In the genomic region with DNA sequence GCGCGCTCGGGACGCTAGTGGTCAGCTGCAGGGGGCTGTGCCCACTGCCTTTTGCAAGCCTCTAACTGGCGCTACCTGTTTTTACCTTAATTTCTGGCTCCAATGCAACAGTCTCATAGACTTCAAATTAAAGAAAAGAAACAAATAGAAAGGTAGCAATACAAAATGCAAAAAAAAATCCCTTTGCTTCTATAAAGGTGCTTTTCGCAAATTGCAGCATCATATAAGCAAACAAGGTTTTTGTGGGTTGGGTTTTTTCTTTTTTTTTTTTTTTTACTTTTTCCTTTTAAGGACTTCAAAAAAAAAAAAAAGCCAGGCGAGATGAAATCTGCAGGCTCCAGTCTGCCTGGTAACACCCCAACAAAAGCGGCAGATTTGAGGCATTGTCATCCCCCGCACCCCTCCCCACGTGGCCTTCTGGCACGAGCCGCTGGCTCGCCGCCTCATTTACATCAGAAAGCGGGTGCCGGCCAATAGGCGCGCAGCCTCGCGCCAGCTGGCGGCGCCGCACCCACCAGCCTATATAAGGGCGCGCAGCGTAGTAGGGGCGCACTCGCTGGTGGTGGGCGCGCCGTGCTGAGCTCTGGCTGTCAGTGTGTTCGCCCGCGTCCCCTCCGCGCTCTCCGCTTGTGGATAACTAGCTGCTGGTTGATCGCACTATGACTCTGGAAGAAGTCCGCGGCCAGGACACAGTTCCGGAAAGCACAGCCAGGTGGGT, we compare ENCODE assay signal across 8 cellular contexts. TPM values are rescaled to one million over a fixed set of nuclear protein-coding genes. Genes with fewer than 3 reads are reported as not detected.
DNase-seq lines count a peak whose midpoint lies in the region; ATAC-seq and TF ChIP-seq lines count a peak whose summit lies in the region.

A gene with protein sequence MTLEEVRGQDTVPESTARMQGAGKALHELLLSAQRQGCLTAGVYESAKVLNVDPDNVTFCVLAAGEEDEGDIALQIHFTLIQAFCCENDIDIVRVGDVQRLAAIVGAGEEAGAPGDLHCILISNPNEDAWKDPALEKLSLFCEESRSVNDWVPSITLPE (plus strand): TSS at position 550 of the 718 bp plus-strand sequence. CDS start 110 bp downstream, at position 660.

- peak within 1 kb of the TSS; percentile 66 to 99 (median 96) for H3K27ac ChIP-seq in adrenal gland
- peak within 1 kb of the TSS; percentile 93 for H3K27ac ChIP-seq in left ventricle myocardium inferior (replicated peaks)

- peaks cover 0 to 10% of the 10 kb centered on the region in 2 donors for H3K36me3 ChIP-seq in adrenal gland (replicated peaks in 1 of 2)
- H3K36me3 ChIP-seq in left ventricle myocardium inferior = peaks cover 7% of the 10 kb centered on the region

- H3K4me1 Mint-ChIP-seq in type B pancreatic cell (ENCODE audit: unreplicated experiment) = peaks cover 20% of the 10 kb centered on the region

- H3K27me3 ChIP-seq in adrenal gland (no peaks in the 10 kb centered on the region), left ventricle myocardium inferior (ENCODE audit: low read depth) (no peaks in the 10 kb centered on the region)

- peak within 1 kb of the TSS; percentile 81 for H3K27ac Mint-ChIP-seq in type B pancreatic cell

- intact Hi-C loops in adrenal gland (cut with DNase I) = loop anchor here (5.0 to 10.0 kb wide), 3 partner anchors 200 to 390 kb away; no protein-coding TSS in a partner anchor
- intact Hi-C loops in left ventricle myocardium inferior (cut with micrococcal nuclease) = loop anchor here (10.0 kb wide), 2 partner anchors 60 to 320 kb away; no protein-coding TSS in a partner anchor
- intact Hi-C loops in posterior vena cava (cut with DNase I) = loop anchor here in 1 of 2 donors (10.0 kb wide), 2 partner anchors 270 to 320 kb away; no protein-coding TSS in a partner anchor

- no peak for TF ChIP-seq CTCF in NB4 (IDR thresholded peaks at IDR 0.05; ENCODE audit: low read depth, low read length)
- TF ChIP-seq CTCF in adrenal gland (IDR thresholded peaks at IDR 0.05) = peak in 4 of 6 experiments; percentile 13 to 42 (median 23)
- TF ChIP-seq CTCF in left ventricle myocardium inferior (IDR thresholded peaks at IDR 0.05; ENCODE audit: borderline replicate concordance) = peak; percentile 28
- peak; percentile 34 for TF ChIP-seq CTCF in type B pancreatic cell (conservative IDR thresholded peaks at IDR 0.05)

- peaks cover 17% of the 10 kb centered on the region for H3K27me3 Mint-ChIP-seq in type B pancreatic cell

- DNase-seq in CD1c-positive myeloid dendritic cell (ENCODE audit: extremely low spot score) = peak; percentile 98
- DNase-seq in NB4 (ENCODE audit: low read depth) = peak; percentile 83
- DNase-seq in T-helper 1 cell = peak; percentile 75 to 96 (median 85)
- DNase-seq in adrenal gland = peak; percentile 97 to 99 (median 98)
- peak; percentile 91 for DNase-seq in left ventricle myocardium inferior
- peak; percentile 97 for DNase-seq in posterior vena cava (ENCODE audit: low spot score)
- DNase-seq in type B pancreatic cell (ENCODE audit: extremely low spot score, unreplicated experiment) = peak; percentile 85

- WGBS in adrenal gland, 4 donors = 0 to 1% (median 1%) methylated on average over 17 to 41 of the region's 41 CpGs

- H3K4me3 Mint-ChIP-seq in type B pancreatic cell = peak within 1 kb of the TSS; percentile 94

- H3K4me3 ChIP-seq in NB4 (ENCODE audit: low read depth, low read length) (peak within 1 kb of the TSS; percentile 43), adrenal gland (peak within 1 kb of the TSS; percentile 64 to 95 (median 80)), left ventricle myocardium inferior (peak within 1 kb of the TSS; percentile 76)

- TF ChIP-seq POLR2A in NB4 (IDR thresholded peaks at IDR 0.05; ENCODE audit: extremely low read depth, insufficient read length) (no peak), adrenal gland (IDR thresholded peaks at IDR 0.05) (peak; percentile 100)

- H3K9me3 Mint-ChIP-seq in type B pancreatic cell = no peaks in the 10 kb centered on the region

- H3K36me3 Mint-ChIP-seq in type B pancreatic cell = no peaks in the 10 kb centered on the region

- H3K4me1 ChIP-seq in adrenal gland (replicated peaks in 1 of 2) (peaks cover 18 to 35% of the 10 kb centered on the region in 2 donors), left ventricle myocardium inferior (peaks cover 53% of the 10 kb centered on the region)

- H3K9me3 ChIP-seq in adrenal gland (replicated peaks in 1 of 3) (no peaks in the 10 kb centered on the region), left ventricle myocardium inferior (replicated peaks) (no peaks in the 10 kb centered on the region)

- ATAC-seq in GM21723 (IDR thresholded peaks at IDR 0.05; ENCODE audit: unreplicated experiment) = peak; percentile 65

RNA-seq across cellular contexts. Expression of the gene that starts here (rescaled TPM):
- total RNA-seq in adrenal gland = 100 to 1,000 TPM in 4 of 8 donors, 10 to 100 TPM in 4; 33.7 to 180 (median 93.3) TPM
- polyA plus RNA-seq in adrenal gland = 100 to 1,000 TPM in 2 of 3 donors, 1 to 10 TPM in 1; 3.3 to 294 (median 190) TPM
- total RNA-seq in left ventricle myocardium inferior = 44.5 TPM
- total RNA-seq in posterior vena cava = 10 to 100 TPM in 1 of 2 donors, 1 to 10 TPM in 1; 9.2 to 20.7 TPM
- 10.9 and 12.2 TPM in 2 replicates for total RNA-seq in type B pancreatic cell (ENCODE audit: low replicate concordance)

Comparison
In these comparisons a context has a peak if more than half of its experiments do, and no peak if none do; other contexts are left out.
1. Peak in every context shown above with its lines: DNase-seq, ATAC-seq, H3K4me3 ChIP-seq and H3K27ac ChIP-seq.